In genomic region chr1:23809751-23810171, GRCh38 we compare ENCODE assay signal across 8 cellular contexts. TPM values are rescaled to one million over a fixed set of nuclear protein-coding genes. Genes with fewer than 3 reads are reported as not detected.
DNase-seq lines count a peak whose midpoint lies in the region; ATAC-seq, FAIRE-seq and TF ChIP-seq lines count a peak whose summit lies in the region.

No MANE protein-coding gene starts in this region.

- H4K20me1 ChIP-seq in H9 (ENCODE audit: control insufficient read depth, insufficient read depth, insufficient read length) (no peaks in the 10 kb centered on the region), astrocyte (ENCODE audit: insufficient read depth, low read length) (no peaks in the 10 kb centered on the region)

- H3K18ac ChIP-seq in H9 (ENCODE audit: insufficient read length, low read depth, low read length) = no peak overlapping the region

- no peak overlapping the region for H4K91ac ChIP-seq in H9 (ENCODE audit: insufficient read length, low read depth, low read length)

- H3K4me1 ChIP-seq in H9 (ENCODE audit: insufficient read depth, low read length) (no peaks in the 10 kb centered on the region), astrocyte (ENCODE audit: insufficient read depth, low read length) (no peaks in the 10 kb centered on the region)

- no peak overlapping the region for H3T11ph ChIP-seq in H9 (ENCODE audit: low read length)

- peaks cover 2% of the 10 kb centered on the region for H3K36me3 ChIP-seq in astrocyte (ENCODE audit: insufficient read depth, low read length)

- no peaks in the 10 kb centered on the region for H3K79me1 ChIP-seq in H9 (ENCODE audit: insufficient read depth, low read depth, low read length, poor library complexity, severe bottlenecking)

- no peak overlapping the region for H2AFZ ChIP-seq in H9 (ENCODE audit: low read length)
- H2AFZ ChIP-seq in astrocyte (ENCODE audit: low read depth, low read length) = no peak overlapping the region

- H3K9ac ChIP-seq in H9 (ENCODE audit: extremely low read depth, insufficient read length, low read length) = no peak overlapping the region
- H3K9ac ChIP-seq in astrocyte (ENCODE audit: low read length) = no peak overlapping the region

- TF ChIP-seq CTCF in H9 (conservative IDR thresholded peaks at IDR 0.05) (peak; percentile 92), astrocyte (IDR thresholded peaks at IDR 0.05; ENCODE audit: insufficient read depth, low read depth, low read length) (peak; percentile 46)

- H4K5ac ChIP-seq in H9 (ENCODE audit: insufficient read length, low read depth, low read length) = no peak overlapping the region

- H3K27ac ChIP-seq in H9 (ENCODE audit: insufficient read length, low read depth, low read length) (no peak overlapping the region), astrocyte (ENCODE audit: low read depth, low read length) (no peak overlapping the region)

- H3K14ac ChIP-seq in H9 (ENCODE audit: insufficient read depth, low read length) = no peak overlapping the region

- no peak overlapping the region for H2BK5ac ChIP-seq in H9 (ENCODE audit: insufficient read length, low read length)

- FAIRE-seq in astrocyte (lab: Jason Lieb, UNC) = no peak

- H2BK120ac ChIP-seq in H9 (ENCODE audit: low read depth, low read length, poor library complexity, severe bottlenecking) = no peak overlapping the region

- H3K4me3 Mint-ChIP-seq in H9 (no peak overlapping the region), astrocyte (ENCODE audit: unreplicated experiment) (no peak overlapping the region)

- H2BK20ac ChIP-seq in H9 (ENCODE audit: low read depth, low read length, poor library complexity, severe bottlenecking) = no peak overlapping the region

- no peak overlapping the region for H3K23ac ChIP-seq in H9 (ENCODE audit: insufficient read length, low read depth, low read length)

- H3K36me3 Mint-ChIP-seq in H9 (ENCODE audit: insufficient read depth in 1 of 3, low read depth in 3 of 3) (peaks cover 0 to 15% (median 12%) of the 10 kb centered on the region in 3 experiments; a peak in 4 of 7 replicates), astrocyte (ENCODE audit: low read depth, unreplicated experiment) (peaks cover 29% of the 10 kb centered on the region)

- no peak overlapping the region for H2AK5ac ChIP-seq in H9 (ENCODE audit: insufficient read length, low read length)

- peaks cover 9 to 10% of the 10 kb centered on the region in 2 experiments for H3K4me1 Mint-ChIP-seq in H9
- peaks cover 9% of the 10 kb centered on the region for H3K4me1 Mint-ChIP-seq in astrocyte (ENCODE audit: low read depth, unreplicated experiment)

- ATAC-seq in HG03571 (IDR thresholded peaks at IDR 0.05; ENCODE audit: unreplicated experiment) = no peak

- H3K27me3 ChIP-seq in H9 (ENCODE audit: insufficient read depth, low read length) (no peaks in the 10 kb centered on the region), astrocyte (ENCODE audit: insufficient read depth, low read length) (no peaks in the 10 kb centered on the region)

- no CpG with 5 or more reads among the region's 6 CpGs for WGBS in H9 (ENCODE audit: extremely low coverage, insufficient read length, low lambda C conversion rate)

- no peak overlapping the region for H3K27ac Mint-ChIP-seq in H9
- no peak overlapping the region for H3K27ac Mint-ChIP-seq in astrocyte (ENCODE audit: unreplicated experiment)

- H2BK12ac ChIP-seq in H9 (ENCODE audit: insufficient read length, low read depth, low read length) = no peak overlapping the region

- peak; percentile 79 for DNase-seq in CMK (ENCODE audit: low read depth)
- peak; percentile 82 for DNase-seq in H9
- DNase-seq in NCI-H1930 (lab: John Stamatoyannopoulos, UW) = peak; percentile 18 to 49
- DNase-seq in T-helper 22 cell (ENCODE audit: low read depth) = peak; percentile 64
- DNase-seq in astrocyte (ENCODE audit: low read depth) = peak; percentile 36
- DNase-seq in hippocampal formation (lab: John Stamatoyannopoulos, UW) = peak; percentile 35 to 44
- peak; percentile 63 to 78 for DNase-seq in stimulated activated CD4-positive, alpha-beta T cell treated with anti-CD3 and anti-CD28 coated beads, Interleukin-15, amount 100 ng/mL, for 48 hours (ENCODE audit: low read depth in 2 of 2)

- H3K9me3 Mint-ChIP-seq in H9 (no peaks in the 10 kb centered on the region), astrocyte (ENCODE audit: unreplicated experiment) (no peaks in the 10 kb centered on the region)

- no peak overlapping the region for H3K4ac ChIP-seq in H9 (ENCODE audit: low read depth, low read length)

- H3K4me2 ChIP-seq in H9 (ENCODE audit: insufficient read depth, insufficient read length, low read length) (no peak overlapping the region), astrocyte (ENCODE audit: low read length) (no peak overlapping the region)

- H3K27me3 Mint-ChIP-seq in H9 (ENCODE audit: low read depth) (peaks cover 3% of the 10 kb centered on the region), astrocyte (ENCODE audit: low read depth, unreplicated experiment) (peaks cover 4% of the 10 kb centered on the region)

- H3K79me2 ChIP-seq in H9 (ENCODE audit: insufficient read depth, low read length) = no peaks in the 10 kb centered on the region
- H3K79me2 ChIP-seq in astrocyte (ENCODE audit: insufficient read depth, low read length) = no peaks in the 10 kb centered on the region

- no peaks in the 10 kb centered on the region for H3K9me3 ChIP-seq in H9 (ENCODE audit: control insufficient read depth, low read depth, low read length)
- H3K9me3 ChIP-seq in astrocyte (ENCODE audit: insufficient read depth, low read depth, low read length) = no peaks in the 10 kb centered on the region

- no peak overlapping the region for H3K56ac ChIP-seq in H9 (ENCODE audit: insufficient read length, low read depth, low read length)

- no peak overlapping the region for H4K8ac ChIP-seq in H9 (replicated peaks; ENCODE audit: insufficient read length, low read depth, low read length)

- H3K4me3 ChIP-seq in astrocyte (ENCODE audit: insufficient read depth, low read depth, low read length) = no peak overlapping the region

- no peaks in the 10 kb centered on the region for H3K23me2 ChIP-seq in H9 (ENCODE audit: insufficient read length, low read depth, low read length, poor library complexity, severe bottlenecking)

- H2BK15ac ChIP-seq in H9 (ENCODE audit: low read depth, low read length) = no peak overlapping the region

RNA-seq across cellular contexts. Expression of gene GALE, which starts 9.2 kb away (rescaled TPM):
- total RNA-seq in H9 (2021) (35.1 and 36.0 TPM in 2 replicates), astrocyte (24.1 and 27.0 TPM in 2 replicates)

RNA-seq across cellular contexts. Expression of gene HMGCL, which starts 15.5 kb away (rescaled TPM):
- total RNA-seq in H9 (2021) (14.0 and 15.9 TPM in 2 replicates), astrocyte (17.1 and 20.9 TPM in 2 replicates)

RNA-seq across cellular contexts. Expression of gene LYPLA2, which starts 18.8 kb away (rescaled TPM):
- 118 and 125 TPM in 2 replicates for total RNA-seq in H9 (2021)
- total RNA-seq in astrocyte = 79.0 and 91.7 TPM in 2 replicates

RNA-seq across cellular contexts. Expression of gene PITHD1, which starts 31.5 kb away (rescaled TPM):
- total RNA-seq in H9 (2021) = 91.2 and 92.0 TPM in 2 replicates
- total RNA-seq in astrocyte = 33.7 and 37.3 TPM in 2 replicates

RNA-seq across cellular contexts. Expression of gene FUCA1, which starts 58.3 kb away (rescaled TPM):
- total RNA-seq in H9 (2021) = 9.1 and 9.4 TPM in 2 replicates
- 9.7 and 10.4 TPM in 2 replicates for total RNA-seq in astrocyte
